ENCODE assay signal across 19 cellular contexts in genomic region chr4:41428205-41428940, GRCh38.
DNase-seq lines count a peak whose midpoint lies in the region; TF ChIP-seq lines count a peak whose summit lies in the region.
"Had no signal": no experiment of that assay in that cellular context is flagged by ENCODE, and none has a peak within 500 bp of the region (broad histone marks: within the 10 kb centered on the region; RNA-seq: fewer than 3 reads in every experiment).

No MANE protein-coding gene starts in this region.

- no peaks in the 10 kb centered on the region for H3K27me3 ChIP-seq in esophagus muscularis mucosa
- H3K27me3 ChIP-seq in neural progenitor cell = no peaks in the 10 kb centered on the region
- H3K27me3 ChIP-seq: Peyer's patch had no signal

- TF ChIP-seq CTCF in C4-2B (conservative IDR thresholded peaks at IDR 0.05) = no peak
- TF ChIP-seq CTCF in esophagus muscularis mucosa (IDR thresholded peaks at IDR 0.05) = no peak
- no peak for TF ChIP-seq CTCF in neural progenitor cell (IDR thresholded peaks at IDR 0.05)
- no peak for TF ChIP-seq CTCF in glutamatergic neuron (IDR thresholded peaks at IDR 0.05; ENCODE audit: partially characterized antibody, unreplicated experiment)
- TF ChIP-seq CTCF in chondrocyte (IDR thresholded peaks at IDR 0.05) = no peak

- H3K4me2 ChIP-seq in neural progenitor cell = peak overlapping the region; percentile 7

- no peaks in the 10 kb centered on the region for H4K20me1 ChIP-seq in neural progenitor cell (ENCODE audit: low read depth)

- H3K79me2 ChIP-seq in neural progenitor cell (ENCODE audit: low read depth) = no peaks in the 10 kb centered on the region

- DNase-seq in NCI-H524 (lab: John Stamatoyannopoulos, UW) = peak; percentile 83 to 86
- DNase-seq in esophagus muscularis mucosa (ENCODE audit: extremely low spot score) = no peak
- no peak for DNase-seq in neural progenitor cell (ENCODE audit: low spot score)
- DNase-seq in OCI-M2 (lab: John Stamatoyannopoulos, UW; ENCODE audit: unreplicated experiment) = no peak
- DNase-seq in NCI-H1436 (lab: John Stamatoyannopoulos, UW) = no peak
- no peak for DNase-seq in glutamatergic neuron
- DNase-seq in chondrocyte (ENCODE audit: low spot score) = no peak
- DNase-seq: activated CD4-positive, CD25-positive, alpha-beta regulatory T cell; activated CD8-positive, alpha-beta memory T cell treated with anti-CD3 and anti-CD28 coated beads, Interleukin-2, amount 50 U/mL, for 4 hours; activated naive CD4-positive, alpha-beta T cell treated with anti-CD3 and anti-CD28 coated beads, Interleukin-2, amount 50 U/mL, for 16 hours; Kasumi-1; kidney; NCI-H146; Peyer's patch; stimulated activated CD4-positive, alpha-beta T cell treated with anti-CD3 and anti-CD28 coated beads, Interleukin-1b, Interleukin-23, amount 100 ng/mL, for 48 hours had no signal

- peaks cover 26% of the 10 kb centered on the region for H3F3A ChIP-seq in neural progenitor cell (ENCODE audit: low read depth)

- H3K4me3 Mint-ChIP-seq in neural progenitor cell = no peak overlapping the region
- no peak overlapping the region for H3K4me3 Mint-ChIP-seq in glutamatergic neuron (ENCODE audit: unreplicated experiment)
- no peak overlapping the region for H3K4me3 Mint-ChIP-seq in chondrocyte (ENCODE audit: unreplicated experiment)

- H3K9ac ChIP-seq in neural progenitor cell = no peak overlapping the region

- 59% methylated on average over 5 of the region's 5 CpGs for WGBS in esophagus muscularis mucosa

- H3K9me3 ChIP-seq in esophagus muscularis mucosa (no peaks in the 10 kb centered on the region), neural progenitor cell (ENCODE audit: low read depth) (no peaks in the 10 kb centered on the region)
- H3K9me3 ChIP-seq: Peyer's patch had no signal

- no peak overlapping the region for H3K27ac Mint-ChIP-seq in neural progenitor cell
- H3K27ac Mint-ChIP-seq in glutamatergic neuron (ENCODE audit: unreplicated experiment) = no peak overlapping the region
- H3K27ac Mint-ChIP-seq in chondrocyte (ENCODE audit: unreplicated experiment) = no peak overlapping the region

- no peak for TF ChIP-seq EP300 in esophagus muscularis mucosa (IDR thresholded peaks at IDR 0.05)

- H3K27ac ChIP-seq in C4-2B = peak overlapping the region; percentile 58; the same call in 1 of the 2 replicates
- H3K27ac ChIP-seq in esophagus muscularis mucosa (replicated peaks in 1 of 4) = peak overlapping the region; percentile 79 to 82 (median 80)
- H3K27ac ChIP-seq in neural progenitor cell = peak overlapping the region; percentile 18
- H3K27ac ChIP-seq: cardiac muscle cell, epithelial cell of prostate had no signal

- peaks cover 8% of the 10 kb centered on the region for H3K9me3 Mint-ChIP-seq in neural progenitor cell
- H3K9me3 Mint-ChIP-seq in glutamatergic neuron (ENCODE audit: unreplicated experiment) = no peaks in the 10 kb centered on the region
- no peaks in the 10 kb centered on the region for H3K9me3 Mint-ChIP-seq in chondrocyte (ENCODE audit: low read depth)

- no peak for TF ChIP-seq POLR2A in esophagus muscularis mucosa (IDR thresholded peaks at IDR 0.05; ENCODE audit: low read depth)

- H3K36me3 Mint-ChIP-seq in neural progenitor cell (peaks cover 3% of the 10 kb centered on the region), glutamatergic neuron (ENCODE audit: unreplicated experiment) (no peaks in the 10 kb centered on the region), chondrocyte (ENCODE audit: low read depth) (no peaks in the 10 kb centered on the region)

- H3K27me3 Mint-ChIP-seq in neural progenitor cell (ENCODE audit: insufficient read depth, low read depth) (peaks cover 6% of the 10 kb centered on the region), glutamatergic neuron (ENCODE audit: unreplicated experiment) (no peaks in the 10 kb centered on the region), chondrocyte (ENCODE audit: low read depth) (peaks cover 9% of the 10 kb centered on the region)
- H3K27me3 Mint-ChIP-seq: type B pancreatic cell had no signal

- H3K4me3 ChIP-seq in esophagus muscularis mucosa (peak overlapping the region in 1 of 4 donors; percentile 1), neural progenitor cell (no peak overlapping the region)
- H3K4me3 ChIP-seq: cardiac muscle cell, Peyer's patch had no signal

- H3K4me1 ChIP-seq in esophagus muscularis mucosa (peaks cover 72 to 97% (median 92%) of the 10 kb centered on the region in 4 donors), neural progenitor cell (peaks cover 48% of the 10 kb centered on the region)
- H3K4me1 ChIP-seq: Peyer's patch had no signal

- H3K36me3 ChIP-seq in esophagus muscularis mucosa = no peaks in the 10 kb centered on the region
- H3K36me3 ChIP-seq in neural progenitor cell = no peaks in the 10 kb centered on the region
- H3K36me3 ChIP-seq: cardiac muscle cell, Peyer's patch had no signal

- peak overlapping the region; percentile 70 for H2AFZ ChIP-seq in neural progenitor cell (replicated peaks)

- peaks cover 48% of the 10 kb centered on the region for H3K4me1 Mint-ChIP-seq in neural progenitor cell
- H3K4me1 Mint-ChIP-seq in glutamatergic neuron (ENCODE audit: low read depth, unreplicated experiment) = peaks cover 19% of the 10 kb centered on the region
- H3K4me1 Mint-ChIP-seq in chondrocyte (ENCODE audit: low read depth) = peaks cover 61% of the 10 kb centered on the region

- intact Hi-C loops in esophagus muscularis mucosa (cut with DNase I) = loop anchor here (5.0 kb wide), 1 partner anchor 66 kb away; no protein-coding TSS in a partner anchor

Comparison
In these comparisons a context has a peak if more than half of its experiments do, and no peak if none do; other contexts are left out.
1. H3K27ac ChIP-seq: peak in every context shown above with its lines; median percentile 80 in esophagus muscularis mucosa; 58 in C4-2B; 18 in neural progenitor cell.
2. DNase-seq: peak in NCI-H524 (2 of 2); none in esophagus muscularis mucosa (single experiment), neural progenitor cell (single experiment), OCI-M2 (single experiment), NCI-H1436 (single experiment), glutamatergic neuron (single experiment) and chondrocyte (single experiment).